Comparison of ENCODE assay signal across 8 cellular contexts in genomic region chr20:9392892-9393857, GRCh38.
DNase-seq lines count a peak whose midpoint lies in the region; ATAC-seq and TF ChIP-seq lines count a peak whose summit lies in the region.

No MANE protein-coding gene starts in this region.

- peaks cover 6% of the 10 kb centered on the region for H3K4me1 ChIP-seq in mucosa of descending colon (ENCODE audit: low read depth)

- no peaks in the 10 kb centered on the region for H3K9me3 ChIP-seq in mucosa of descending colon

- H3K36me3 ChIP-seq in mucosa of descending colon (ENCODE audit: low read depth), result no peaks in the 10 kb centered on the region

- intact Hi-C loops in mucosa of descending colon (cut with DNase I, micrococcal nuclease), result no loop called here

- ATAC-seq in GM18498 (IDR thresholded peaks at IDR 0.05; ENCODE audit: unreplicated experiment), result peak; percentile 37
- peak; percentile 80 for ATAC-seq in mucosa of descending colon
- ATAC-seq in HG02759 (IDR thresholded peaks at IDR 0.05; ENCODE audit: unreplicated experiment), result no peak
- ATAC-seq in GM21390 (IDR thresholded peaks at IDR 0.05; ENCODE audit: unreplicated experiment), result no peak

- TF ChIP-seq POLR2A in erythroblast (IDR thresholded peaks at IDR 0.05; ENCODE audit: low read length), result no peak

- H3K4me3 ChIP-seq in mucosa of descending colon, result no peak overlapping the region

- TF ChIP-seq CTCF in LNCAP (IDR thresholded peaks at IDR 0.05) (peak; percentile 87), mucosa of descending colon (IDR thresholded peaks at IDR 0.05) (peak; percentile 42)

- DNase-seq in AG08396 (ENCODE audit: low spot score), result peak; percentile 86
- DNase-seq in RPMI8226, result peak; percentile 41
- DNase-seq in erythroblast (lab: John Stamatoyannopoulos, UW), result peak; percentile 5 to 24
- DNase-seq in mucosa of descending colon, result peak; percentile 50 to 65 (median 54)

Comparison
In these comparisons a context has a peak if more than half of its experiments do, and no peak if none do; other contexts are left out.
1. DNase-seq: peak in every context shown above with its lines; median percentile 86 in AG08396; 54 in mucosa of descending colon; 41 in RPMI8226; 14 in erythroblast.
2. ATAC-seq: peak in GM18498 (single experiment) and mucosa of descending colon (single experiment); none in HG02759 (single experiment) and GM21390 (single experiment).